In genomic region chr14:38224328-38224727, GRCh38 we compare ENCODE assay signal across 1 cellular context.
TF ChIP-seq lines count a peak whose summit lies in the region.

No MANE protein-coding gene starts in this region.

TF ChIP-seq in HepG2, 621 proteins besides CTCF, POLR2A, EP300 and RAD21 (continued from another document):
- no peak for TF ChIP-seq TEF (CRISPR knock-in tag; IDR thresholded peaks at IDR 0.05)
- TF ChIP-seq AHR (CRISPR knock-in tag; IDR thresholded peaks at IDR 0.05) = no peak
- no peak for TF ChIP-seq SRY (CRISPR knock-in tag; IDR thresholded peaks at IDR 0.05)
- no peak for TF ChIP-seq RXRB (CRISPR knock-in tag; IDR thresholded peaks at IDR 0.05; ENCODE audit: borderline replicate concordance)
- TF ChIP-seq TCF7 (IDR thresholded peaks at IDR 0.05; ENCODE audit: low read depth) = no peak
- TF ChIP-seq ZNF263 (CRISPR knock-in tag; IDR thresholded peaks at IDR 0.05) = no peak
- no peak for TF ChIP-seq RNF2 (conservative IDR thresholded peaks at IDR 0.05; ENCODE audit: low read depth)
